Comparison of ENCODE assay signal across 23 cellular contexts in genomic region chr10:103535595-103535994, GRCh38. TPM values are rescaled to one million over a fixed set of nuclear protein-coding genes. Genes with fewer than 3 reads are reported as not detected.
A peak's percentile ranks its signal among the peaks of the same experiment; 100 is the strongest.
DNase-seq lines count a peak whose midpoint lies in the region; ATAC-seq, FAIRE-seq and TF ChIP-seq lines count a peak whose summit lies in the region.
"Had no signal": no experiment of that assay in that cellular context is flagged by ENCODE, and none has a peak within 500 bp of the region (broad histone marks: within the 10 kb centered on the region; RNA-seq: fewer than 3 reads in every experiment).

No MANE protein-coding gene starts in this region.

- no peaks in the 10 kb centered on the region for H3K27me3 ChIP-seq in HCT116 (ENCODE audit: insufficient read depth, low read length)
- H3K27me3 ChIP-seq in neuronal stem cell (ENCODE audit: control insufficient read depth in 3 of 3, insufficient read depth in 3 of 3, low read depth in 1 of 3, low read length in 3 of 3), result no peaks in the 10 kb centered on the region
- H3K27me3 ChIP-seq: BE2C had no signal

- TF ChIP-seq POLR2A in HCT116 (IDR thresholded peaks at IDR 0.05; ENCODE audit: borderline replicate concordance, extremely low read depth, insufficient read depth, insufficient read length), result no peak

- no TSS peak for BruUV-seq in HCT116 (replicated peaks; lab: Mats Ljungman, UMichigan)

- peak; percentile 0 for DNase-seq in Ammon's horn (ENCODE audit: low spot score)
- DNase-seq in HCT116 (ENCODE audit: low read depth, low spot score), result no peak
- no peak for DNase-seq in neuronal stem cell (ENCODE audit: low spot score)
- DNase-seq in HTR-8/SVneo (ENCODE audit: insufficient read length, low spot score), result no peak
- no peak for DNase-seq in Kasumi-1 (lab: John Stamatoyannopoulos, UW)
- no peak for DNase-seq in stimulated activated CD8-positive, alpha-beta memory T cell treated with anti-CD3 and anti-CD28 coated beads, Interleukin-4, amount 100 ng/mL, for 48 hours
- DNase-seq: BE2C; CD4-positive, CD25-positive, alpha-beta regulatory T cell; COR-L47; DMS79; KBM-7; NCI-H1092; NCI-H187 treated with DMSO at 0.1 percent for 48 hours; NCI-H446 treated with DMSO at 0.1 percent for 48 hours; NK-92 treated with Interleukin-12 subunit alpha and Interleukin-12 subunit beta, amount 100 ng/mL, for 24 hours had no signal

- no peaks in the 10 kb centered on the region for H3K79me2 ChIP-seq in HCT116 (ENCODE audit: insufficient read depth, low read length)

- intact Hi-C loops in HCT116 (cut with micrococcal nuclease), result no loop called here

- no peak overlapping the region for H4K91ac ChIP-seq in neuronal stem cell (ENCODE audit: low read depth, low read length, poor library complexity)

- H3K23ac ChIP-seq in neuronal stem cell (ENCODE audit: low read depth, low read length, poor library complexity), result no peak overlapping the region

- H3K9ac ChIP-seq in HCT116 (ENCODE audit: low read length) (no peak overlapping the region), neuronal stem cell (ENCODE audit: low read depth, low read length, poor library complexity) (no peak overlapping the region)

- H2AK5ac ChIP-seq in neuronal stem cell (ENCODE audit: low read depth, low read length), result no peak overlapping the region

- H4K20me1 ChIP-seq in HCT116 (ENCODE audit: insufficient read depth), result no peaks in the 10 kb centered on the region

- H3K27ac ChIP-seq in HCT116 (ENCODE audit: low read depth, low read length), result no peak overlapping the region
- H3K27ac ChIP-seq in neuronal stem cell (replicated peaks; ENCODE audit: low read length), result no peak overlapping the region
- H3K27ac ChIP-seq: A549, HL-60, SJSA1 had no signal

- CTCF ChIA-PET in HCT116 (lab: Charles Lee), result no interaction called here

- no peak overlapping the region for H2BK5ac ChIP-seq in neuronal stem cell (ENCODE audit: low read length)

- H2BK15ac ChIP-seq in neuronal stem cell (ENCODE audit: low read length), result peak overlapping the region; percentile 15

- WGBS in neuronal stem cell (ENCODE audit: extremely low coverage in 2 of 2, insufficient read length in 2 of 2, insufficient replicate concordance in 1 of 2), 2 donors, result no CpG with 5 or more reads among the region's 2 CpGs

- no peak overlapping the region for H3K14ac ChIP-seq in neuronal stem cell (ENCODE audit: low read length)

- H3K4me1 ChIP-seq in HCT116 (ENCODE audit: control insufficient read depth in 1 of 2, insufficient read depth in 2 of 2, low read length in 2 of 2) (no peaks in the 10 kb centered on the region), neuronal stem cell (ENCODE audit: control insufficient read depth in 2 of 2, insufficient read depth in 1 of 2, low read depth in 1 of 2, low read length in 2 of 2) (no peaks in the 10 kb centered on the region)
- H3K4me1 ChIP-seq: A549, BE2C, SJSA1 had no signal

- H3K9me2 ChIP-seq in HCT116 (ENCODE audit: insufficient read depth), result no peaks in the 10 kb centered on the region

- no peak overlapping the region for H2BK120ac ChIP-seq in neuronal stem cell (ENCODE audit: low read depth, low read length)

- FAIRE-seq in HTR-8/SVneo (lab: Jason Lieb, UNC), result no peak
- FAIRE-seq: A549, GM19239, H54 had no signal

- no peak for TF ChIP-seq RAD21 in HCT116 (IDR thresholded peaks at IDR 0.05; ENCODE audit: low read depth)

- H3K4ac ChIP-seq in neuronal stem cell (ENCODE audit: low read length), result no peak overlapping the region

- TF ChIP-seq CTCF in HCT116 (IDR thresholded peaks at IDR 0.05 in 2 of 3, conservative IDR thresholded peaks at IDR 0.05 in 1 of 3; ENCODE audit: borderline replicate concordance in 1 of 3, insufficient read depth in 1 of 3, low read depth in 2 of 3, low read length in 2 of 3), result no peak

- no peak overlapping the region for H3K4me2 ChIP-seq in HCT116 (ENCODE audit: low read length)
- H3K4me2 ChIP-seq in neuronal stem cell (ENCODE audit: insufficient read depth, low read length, poor library complexity, severe bottlenecking), result no peak overlapping the region
- H3K4me2 ChIP-seq: A549 had no signal

- no peak overlapping the region for H2BK12ac ChIP-seq in neuronal stem cell (ENCODE audit: low read length)

- H4K8ac ChIP-seq in neuronal stem cell (ENCODE audit: low read depth, low read length), result no peak overlapping the region

- no peak overlapping the region for H3K18ac ChIP-seq in neuronal stem cell (ENCODE audit: low read length)

- RAD21 ChIA-PET in HCT116 (lab: Charles Lee; ENCODE audit: low non-redundant PET in 1 of 2, low total read pairs in 2 of 2, uncharacterized antibody in 2 of 2, unreplicated experiment in 2 of 2), result no interaction called here

- H3K4me3 ChIP-seq in HCT116 (replicated peaks in 1 of 2; ENCODE audit: low read depth in 1 of 2, low read length in 2 of 2) (no peak overlapping the region), neuronal stem cell (ENCODE audit: low read length in 2 of 2) (no peak overlapping the region)
- H3K4me3 ChIP-seq: A549, SJSA1 had no signal

- H3K79me1 ChIP-seq in neuronal stem cell (ENCODE audit: low read depth, low read length), result no peaks in the 10 kb centered on the region

- ATAC-seq in HCT116, result peak; percentile 17; the same call in 1 of the 2 replicates
- ATAC-seq in esophagus mucosa, result peak; percentile 8
- no peak for ATAC-seq in HG03135 (IDR thresholded peaks at IDR 0.05; ENCODE audit: unreplicated experiment)

- peaks cover 0 to 7% of the 10 kb centered on the region in 2 experiments; a peak in 1 of 4 replicates for H3K9me3 ChIP-seq in HCT116 (ENCODE audit: control insufficient read depth in 1 of 2, insufficient read depth in 1 of 2, low read depth in 1 of 2, low read length in 2 of 2)
- H3K9me3 ChIP-seq in neuronal stem cell (replicated peaks in 1 of 2; ENCODE audit: control insufficient read depth in 2 of 2, insufficient read depth in 1 of 2, low read depth in 1 of 2, low read length in 2 of 2), result no peaks in the 10 kb centered on the region
- H3K9me3 ChIP-seq: BE2C, SJSA1 had no signal

- H3K36me3 ChIP-seq in HCT116 (ENCODE audit: control insufficient read depth in 1 of 2, insufficient read depth in 2 of 2, low read length in 2 of 2) (no peaks in the 10 kb centered on the region), neuronal stem cell (replicated peaks in 1 of 2; ENCODE audit: control insufficient read depth in 2 of 2, insufficient read depth in 2 of 2, low read length in 2 of 2) (no peaks in the 10 kb centered on the region)
- H3K36me3 ChIP-seq: BE2C, SJSA1 had no signal

- POLR2A ChIA-PET in HCT116 (lab: Charles Lee), result no interaction called here

- H2AFZ ChIP-seq in HCT116 (ENCODE audit: low read depth, low read length, poor library complexity, severe bottlenecking) (no peak overlapping the region), neuronal stem cell (ENCODE audit: low read length) (no peak overlapping the region)

TF ChIP-seq in HCT116, 20 proteins besides CTCF, POLR2A, EP300 and RAD21:
- TF ChIP-seq, protein P1, sequence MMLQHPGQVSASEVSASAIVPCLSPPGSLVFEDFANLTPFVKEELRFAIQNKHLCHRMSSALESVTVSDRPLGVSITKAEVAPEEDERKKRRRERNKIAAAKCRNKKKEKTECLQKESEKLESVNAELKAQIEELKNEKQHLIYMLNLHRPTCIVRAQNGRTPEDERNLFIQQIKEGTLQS (IDR thresholded peaks at IDR 0.05), result no peak
- TF ChIP-seq ELF1 (IDR thresholded peaks at IDR 0.05; ENCODE audit: borderline replicate concordance, low read depth) (no peak), REST (IDR thresholded peaks at IDR 0.05; ENCODE audit: low read depth) (no peak)

RNA-seq across cellular contexts. Expression of gene NEURL1, which starts 42.1 kb away (rescaled TPM):
- total RNA-seq in HCT116 (2021; ENCODE audit: unreplicated experiment) (1.4 TPM), esophagus mucosa (0.16 TPM)
- polyA plus RNA-seq in HCT116 (2012), result 2.2 and 3.4 TPM in 2 replicates
- 1.4 TPM for polyA plus RNA-seq in neuronal stem cell (2013, experiment 1 of 2)
- 1.7 TPM for polyA plus RNA-seq in neuronal stem cell (2013, experiment 2 of 2)
- total RNA-seq: SJSA1 had no signal

RNA-seq across cellular contexts. Expression of gene CALHM3, which starts 56.6 kb away (rescaled TPM):
- 0.49 TPM for total RNA-seq in HCT116 (2021; ENCODE audit: unreplicated experiment)
- 0.74 and 1.1 TPM in 2 replicates for polyA plus RNA-seq in HCT116 (2012)
- not detected for total RNA-seq in esophagus mucosa
- polyA plus RNA-seq in neuronal stem cell (2013, experiment 1 of 2), result not detected
- polyA plus RNA-seq in neuronal stem cell (2013, experiment 2 of 2), result 0.01 TPM
- total RNA-seq: CD4-positive, CD25-positive, alpha-beta regulatory T cell; HT-29; SJSA1 had no signal
- polyA plus RNA-seq: CD4-positive, CD25-positive, alpha-beta regulatory T cell had no signal
